Comparison of ENCODE assay signal across 8 cellular contexts in the genomic region with DNA sequence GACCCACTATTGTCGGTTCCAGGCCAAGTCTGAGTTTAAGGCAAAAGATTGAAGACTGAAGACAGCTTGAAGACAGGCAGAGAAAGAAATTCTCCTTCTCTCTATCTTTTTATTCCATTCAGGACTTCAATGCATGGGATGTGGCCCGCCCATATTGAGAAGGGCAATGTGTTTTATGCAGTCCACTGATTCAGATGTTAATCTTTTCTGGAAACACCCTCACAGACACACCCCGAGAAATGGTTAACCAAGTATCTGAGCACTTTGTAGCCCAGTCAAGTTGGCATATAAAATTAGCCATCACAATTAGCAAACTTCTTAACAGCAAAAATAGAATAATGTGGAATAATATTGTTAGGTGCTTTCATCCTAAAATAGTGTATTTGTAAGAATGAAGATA.
"Had no signal": no experiment of that assay in that cellular context is flagged by ENCODE, and none has a peak within 500 bp of the region (broad histone marks: within the 10 kb centered on the region; RNA-seq: fewer than 3 reads in every experiment).

No MANE protein-coding gene starts in this region.

- H3K4me1 Mint-ChIP-seq: GM23338 had no signal

- ATAC-seq: GM23338, K562 had no signal

- H3K9me3 Mint-ChIP-seq: GM23338, H9 had no signal

- DNase-seq: H9, HCEC 1CT, IMR-90 had no signal

- H3K27ac Mint-ChIP-seq: GM23338, H9 had no signal

- H3K4me3 Mint-ChIP-seq: GM23338, H9 had no signal

- H3K4me3 ChIP-seq: GM23338, K562 had no signal

- FAIRE-seq: H1, H54, HTR-8/SVneo, K562 had no signal
